Comparison of ENCODE assay signal across 1 cellular context in genomic region chr2:113583541-113584225, GRCh38.
TF ChIP-seq lines count a peak whose summit lies in the region.

No MANE protein-coding gene starts in this region.

TF ChIP-seq in HepG2, 621 proteins besides CTCF, POLR2A, EP300 and RAD21 (continued from another document and continues in another):
- TF ChIP-seq THAP9 (CRISPR knock-in tag; IDR thresholded peaks at IDR 0.05; ENCODE audit: borderline replicate concordance) = peak; percentile 87; the same call in 1 of the 2 replicates
- TF ChIP-seq ZNF709 (CRISPR knock-in tag; IDR thresholded peaks at IDR 0.05) = peak; percentile 92
- peak; percentile 98 for TF ChIP-seq ZNF788 (CRISPR knock-in tag; IDR thresholded peaks at IDR 0.05; ENCODE audit: borderline replicate concordance)
- TF ChIP-seq GLMP (CRISPR knock-in tag; IDR thresholded peaks at IDR 0.05; ENCODE audit: borderline replicate concordance) = peak; percentile 45; the same call in 1 of the 2 replicates
- peak; percentile 88; the same call in 1 of the 2 replicates for TF ChIP-seq PAX8 (CRISPR knock-in tag; IDR thresholded peaks at IDR 0.05; ENCODE audit: borderline replicate concordance)
- TF ChIP-seq FOXK1 (CRISPR knock-in tag; IDR thresholded peaks at IDR 0.05; ENCODE audit: borderline replicate concordance, low read depth) = peak; percentile 68; the same call in 1 of the 2 replicates
- TF ChIP-seq E2F5 (CRISPR knock-in tag; conservative IDR thresholded peaks at IDR 0.05) = peak; percentile 85
- peak; percentile 80 for TF ChIP-seq ZNF230 (CRISPR knock-in tag; IDR thresholded peaks at IDR 0.05)
- peak; percentile 91; the same call in 1 of the 2 replicates for TF ChIP-seq LRRFIP1 (CRISPR knock-in tag; conservative IDR thresholded peaks at IDR 0.05)
- 0 out of 2 replicates have a peak, but pooled peaks have one; percentile 91 for TF ChIP-seq ZXDC (CRISPR knock-in tag; IDR thresholded peaks at IDR 0.05)
- peak; percentile 98 for TF ChIP-seq ZNF550 (CRISPR knock-in tag; IDR thresholded peaks at IDR 0.05; ENCODE audit: borderline replicate concordance)
- peak; percentile 95 for TF ChIP-seq TOPORS (CRISPR knock-in tag; IDR thresholded peaks at IDR 0.05)
- TF ChIP-seq ZFP82 (CRISPR knock-in tag; IDR thresholded peaks at IDR 0.05; ENCODE audit: borderline replicate concordance) = peak; percentile 29; the same call in 1 of the 2 replicates
- peak; percentile 97 for TF ChIP-seq ZFP90 (CRISPR knock-in tag; IDR thresholded peaks at IDR 0.05; ENCODE audit: borderline replicate concordance)
- peak; percentile 96 for TF ChIP-seq ZNF704 (CRISPR knock-in tag; IDR thresholded peaks at IDR 0.05; ENCODE audit: borderline replicate concordance)
- TF ChIP-seq ZNF564 (CRISPR knock-in tag; IDR thresholded peaks at IDR 0.05) = peak; percentile 89
- peak; percentile 87 for TF ChIP-seq HINFP (CRISPR knock-in tag; IDR thresholded peaks at IDR 0.05; ENCODE audit: low read depth)
- peak; percentile 77; the same call in 1 of the 2 replicates for TF ChIP-seq ZNF441 (CRISPR knock-in tag; IDR thresholded peaks at IDR 0.05; ENCODE audit: borderline replicate concordance)
- peak; percentile 90; the same call in 1 of the 2 replicates for TF ChIP-seq ZBTB49 (CRISPR knock-in tag; IDR thresholded peaks at IDR 0.05; ENCODE audit: borderline replicate concordance)
- 0 out of 2 replicates have a peak, but pooled peaks have one; percentile 69 for TF ChIP-seq PBX3 (CRISPR knock-in tag; IDR thresholded peaks at IDR 0.05; ENCODE audit: borderline replicate concordance)
- peak; percentile 81; the same call in 1 of the 2 replicates for TF ChIP-seq MED13 (CRISPR knock-in tag; IDR thresholded peaks at IDR 0.05)
- TF ChIP-seq HNRNPL (IDR thresholded peaks at IDR 0.05; ENCODE audit: low read depth, low read length) = peak; percentile 64; the same call in 1 of the 2 replicates
- TF ChIP-seq ZNF607 (CRISPR knock-in tag; IDR thresholded peaks at IDR 0.05; ENCODE audit: borderline replicate concordance) = peak; percentile 98
- peak; percentile 93 for TF ChIP-seq ZNF350 (CRISPR knock-in tag; IDR thresholded peaks at IDR 0.05; ENCODE audit: borderline replicate concordance, low read depth)
- TF ChIP-seq ZNF761 (CRISPR knock-in tag; conservative IDR thresholded peaks at IDR 0.05) = peak; percentile 95
- TF ChIP-seq ZNF121 (CRISPR knock-in tag; IDR thresholded peaks at IDR 0.05) = 0 out of 2 replicates have a peak, but pooled peaks have one; percentile 44
- peak; percentile 88; the same call in 1 of the 2 replicates for TF ChIP-seq ZNF276 (CRISPR knock-in tag; IDR thresholded peaks at IDR 0.05; ENCODE audit: low read depth)
- peak; percentile 97; the same call in 1 of the 2 replicates for TF ChIP-seq MTA1 (CRISPR knock-in tag; IDR thresholded peaks at IDR 0.05; ENCODE audit: borderline replicate concordance)
